Comparison of ENCODE assay signal across 1 cellular context in genomic region chr10:78406648-78407008, GRCh38.
TF ChIP-seq lines count a peak whose summit lies in the region.

No MANE protein-coding gene starts in this region.

TF ChIP-seq in neural cell, 6 proteins besides CTCF, POLR2A, EP300 and RAD21 (continued from another document):
- TF ChIP-seq REST (IDR thresholded peaks at IDR 0.05; ENCODE audit: borderline replicate concordance): no peak
- TF ChIP-seq TAF1 (IDR thresholded peaks at IDR 0.05; ENCODE audit: low read depth): no peak
